Comparison of ENCODE assay signal across 12 cellular contexts in genomic region chr1:230507671-230508407, GRCh38.
DNase-seq lines count a peak whose midpoint lies in the region; ATAC-seq and TF ChIP-seq lines count a peak whose summit lies in the region.
"Had no signal": no experiment of that assay in that cellular context is flagged by ENCODE, and none has a peak within 500 bp of the region (broad histone marks: within the 10 kb centered on the region; RNA-seq: fewer than 3 reads in every experiment).

No MANE protein-coding gene starts in this region.

- no peak overlapping the region for H4K8ac ChIP-seq in mesenchymal stem cell (ENCODE audit: low read length)

- no peak overlapping the region for H3K18ac ChIP-seq in mesenchymal stem cell (ENCODE audit: low read depth in 1 of 2, low read length in 2 of 2)

- H3K23ac ChIP-seq in mesenchymal stem cell (ENCODE audit: low read length in 2 of 2), result no peak overlapping the region

- no peaks in the 10 kb centered on the region for H3K36me3 ChIP-seq in mesenchymal stem cell (ENCODE audit: control insufficient read depth in 1 of 2, insufficient read depth in 2 of 2, low read depth in 1 of 2, low read length in 2 of 2)

- H3K27ac ChIP-seq in AG04450 (ENCODE audit: low read depth, low read length) (peak overlapping the region; percentile 24), epithelial cell of prostate (peak overlapping the region; percentile 72), mesenchymal stem cell (ENCODE audit: low read length, poor library complexity, severe bottlenecking) (no peak overlapping the region)

- H3K4ac ChIP-seq in mesenchymal stem cell (ENCODE audit: low read depth in 1 of 2, low read length in 2 of 2), result no peak overlapping the region

- H3K4me2 ChIP-seq in mesenchymal stem cell (ENCODE audit: low read length, poor library complexity, severe bottlenecking), result no peak overlapping the region

- no peak for ATAC-seq in HG02973 (IDR thresholded peaks at IDR 0.05; ENCODE audit: unreplicated experiment)
- no peak for ATAC-seq in GM21576 (IDR thresholded peaks at IDR 0.05; ENCODE audit: unreplicated experiment)

- no peak overlapping the region for H3K14ac ChIP-seq in mesenchymal stem cell (ENCODE audit: low read length in 2 of 2)

- H2BK120ac ChIP-seq in mesenchymal stem cell (ENCODE audit: low read depth, low read length), result no peak overlapping the region

- DNase-seq in AG04450 (ENCODE audit: low read depth, low spot score) (no peak), NAMALWA (ENCODE audit: low spot score) (peak; percentile 70), epithelial cell of prostate (ENCODE audit: low read depth, low spot score) (peak; percentile 70), mesenchymal stem cell (peak; percentile 19), activated gamma-delta T cell treated with Interleukin-2 at 50 U/mL for 16 hours (no peak), dermis blood vessel endothelial cell (no peak)
- DNase-seq: activated CD4-positive, alpha-beta T cell treated with anti-CD3 and anti-CD28 coated beads for 4 hours; activated naive CD4-positive, alpha-beta T cell; NCI-H2029; SIG-M5 had no signal

- H2AK5ac ChIP-seq in mesenchymal stem cell (ENCODE audit: low read length, severe bottlenecking), result no peak overlapping the region

- 79% methylated on average over 6 of the region's 8 CpGs for WGBS in mesenchymal stem cell

- POLR2A ChIA-PET in AG04450 (lab: Yijun Ruan, JAX), result no interaction called here

- no peak for TF ChIP-seq CTCF in AG04450 (IDR thresholded peaks at IDR 0.05; ENCODE audit: low read depth, low read length)

- H3K27me3 ChIP-seq in AG04450 (ENCODE audit: control insufficient read depth, insufficient read depth, low read length) (no peaks in the 10 kb centered on the region), mesenchymal stem cell (ENCODE audit: control insufficient read depth in 1 of 2, insufficient read depth in 1 of 2, low read length in 2 of 2) (peaks cover 0 to 12% of the 10 kb centered on the region in 2 experiments)

- H3K9me3 ChIP-seq in AG04450 (ENCODE audit: control insufficient read depth, insufficient read depth, low read length), result peaks cover 6% of the 10 kb centered on the region
- H3K9me3 ChIP-seq in mesenchymal stem cell (ENCODE audit: control insufficient read depth, low read length), result no peaks in the 10 kb centered on the region

- peaks cover 14% of the 10 kb centered on the region for H3K4me1 ChIP-seq in mesenchymal stem cell (ENCODE audit: control insufficient read depth, insufficient read depth, low read depth, low read length)

- H2BK5ac ChIP-seq in mesenchymal stem cell (ENCODE audit: low read depth, low read length, poor library complexity, severe bottlenecking), result no peak overlapping the region

- H2BK15ac ChIP-seq in mesenchymal stem cell (ENCODE audit: low read depth, poor library complexity, severe bottlenecking), result no peak overlapping the region

- no peak overlapping the region for H2BK12ac ChIP-seq in mesenchymal stem cell (ENCODE audit: low read length in 2 of 2)

- no peaks in the 10 kb centered on the region for H3K79me1 ChIP-seq in mesenchymal stem cell (replicated peaks; ENCODE audit: low read length, poor library complexity, severe bottlenecking)

- H2AFZ ChIP-seq in mesenchymal stem cell (ENCODE audit: low read depth, low read length), result no peak overlapping the region

- no peak overlapping the region for H4K91ac ChIP-seq in mesenchymal stem cell (ENCODE audit: low read length)

- H3K4me3 ChIP-seq in AG04450 (ENCODE audit: low read depth, low read length) (no peak overlapping the region), mesenchymal stem cell (ENCODE audit: insufficient read depth in 1 of 2, low read depth in 1 of 2, low read length in 2 of 2) (no peak overlapping the region)

- CTCF ChIA-PET in AG04450 (lab: Charles Lee), result no interaction called here

- no peak overlapping the region for H3K9ac ChIP-seq in mesenchymal stem cell (ENCODE audit: low read length)

Comparison
In these comparisons a context has a peak if more than half of its experiments do, and no peak if none do; other contexts are left out.
1. DNase-seq: peak in NAMALWA (single experiment), epithelial cell of prostate (single experiment) and mesenchymal stem cell (single experiment); none in AG04450 (single experiment), activated gamma-delta T cell treated with Interleukin-2 at 50 U/mL for 16 hours (single experiment) and dermis blood vessel endothelial cell (single experiment).